8 cellular contexts compared by ENCODE assay signal in genomic region chr10:70296406-70296899, GRCh38. TPM values are rescaled to one million over a fixed set of nuclear protein-coding genes. Genes with fewer than 3 reads are reported as not detected.
DNase-seq lines count a peak whose midpoint lies in the region; ATAC-seq and TF ChIP-seq lines count a peak whose summit lies in the region.

No MANE protein-coding gene starts in this region.

- TF ChIP-seq CTCF in fibroblast of villous mesenchyme (IDR thresholded peaks at IDR 0.05; ENCODE audit: insufficient read depth, low read depth, low read length) = no peak

- no peak for ATAC-seq in GM21367 (IDR thresholded peaks at IDR 0.05; ENCODE audit: unreplicated experiment)
- no peak for ATAC-seq in GM18907 (IDR thresholded peaks at IDR 0.05; ENCODE audit: unreplicated experiment)
- ATAC-seq in HG03432 (IDR thresholded peaks at IDR 0.05; ENCODE audit: unreplicated experiment) = no peak

- DNase-seq in GDM1 (lab: John Stamatoyannopoulos, UW) = peak; percentile 43
- DNase-seq in RPMI8226 = peak; percentile 87
- DNase-seq in fibroblast of villous mesenchyme (ENCODE audit: low read depth) = peak; percentile 91
- peak; percentile 65 for DNase-seq in renal cortical epithelial cell (ENCODE audit: low read depth)
- no peak for DNase-seq in NCI-H187 (lab: John Stamatoyannopoulos, UW)

- H3K4me3 ChIP-seq in fibroblast of villous mesenchyme (ENCODE audit: low read depth, low read length) = no peak overlapping the region

RNA-seq across cellular contexts. Expression of gene NPFFR1, which starts 12.6 kb away (rescaled TPM):
- total RNA-seq in fibroblast of villous mesenchyme (not detected in 2 replicates), renal cortical epithelial cell (under 0.01 TPM in 1 of 2 replicates, not detected in the other)

Comparison
In these comparisons a context has a peak if more than half of its experiments do, and no peak if none do; other contexts are left out.
1. DNase-seq: peak in GDM1 (single experiment), RPMI8226 (single experiment), fibroblast of villous mesenchyme (single experiment) and renal cortical epithelial cell (single experiment); none in NCI-H187 (0 of 2).